In genomic region chr10:49408437-49409306, GRCh38 we compare ENCODE assay signal across 11 cellular contexts. TPM values are rescaled to one million over a fixed set of nuclear protein-coding genes. Genes with fewer than 3 reads are reported as not detected.
DNase-seq lines count a peak whose midpoint lies in the region; ATAC-seq and TF ChIP-seq lines count a peak whose summit lies in the region.
"Had no signal": no experiment of that assay in that cellular context is flagged by ENCODE, and none has a peak within 500 bp of the region (broad histone marks: within the 10 kb centered on the region; RNA-seq: fewer than 3 reads in every experiment).

No MANE protein-coding gene starts in this region.

- peaks cover 0 to 4% (median 0%) of the 10 kb centered on the region in 3 donors for H3K27me3 ChIP-seq in gastrocnemius medialis
- H3K27me3 ChIP-seq: uterus had no signal

- DNase-seq in NCI-H2196 (lab: John Stamatoyannopoulos, UW; ENCODE audit: unreplicated experiment) (peak; percentile 0), NCI-H2196 treated with DMSO at 0.1 percent for 48 hours (lab: John Stamatoyannopoulos, UW; ENCODE audit: unreplicated experiment) (no peak), KBM-7 (peak; percentile 52), astrocyte of the cerebellum (ENCODE audit: low read depth) (no peak), mucosa of descending colon (no peak), gastrocnemius medialis (no peak), NCI-H1930 (lab: John Stamatoyannopoulos, UW) (no peak)
- DNase-seq: C1 segment of cervical spinal cord, kidney glomerular epithelial cell, uterus had no signal

- no peaks in the 10 kb centered on the region for H3K36me3 ChIP-seq in mucosa of descending colon (ENCODE audit: low read depth)
- no peaks in the 10 kb centered on the region for H3K36me3 ChIP-seq in gastrocnemius medialis
- H3K36me3 ChIP-seq: uterus had no signal

- in situ Hi-C loops in KBM-7 (cut with MboI; ENCODE audit: low pct_unique_long_range_greater_than_20kb, low sequenced_read_pairs) (no loop called here), astrocyte of the cerebellum (cut with HindIII; ENCODE audit: low sequenced_read_pairs) (no loop called here), gastrocnemius medialis (cut with MboI; ENCODE audit: low sequenced_read_pairs in 4 of 4) (loop anchor here in 1 of 4 donors (25.0 kb wide), 1 partner anchor 104 kb away; no protein-coding TSS in a partner anchor)

- intact Hi-C loops in mucosa of descending colon (cut with DNase I, micrococcal nuclease): loop anchor here (5.0 to 10.0 kb wide), 2 partner anchors 99 to 106 kb away; no protein-coding TSS in a partner anchor
- intact Hi-C loops in gastrocnemius medialis (cut with DNase I; ENCODE audit: low total_unique reads): no loop called here

- TF ChIP-seq CTCF in astrocyte of the cerebellum (IDR thresholded peaks at IDR 0.05; ENCODE audit: low read depth, low read length, missing control alignments) (peak; percentile 36), mucosa of descending colon (IDR thresholded peaks at IDR 0.05) (no peak), gastrocnemius medialis (IDR thresholded peaks at IDR 0.05 in 4 of 5, conservative IDR thresholded peaks at IDR 0.05 in 1 of 5) (peak in 1 of 5 experiments; percentile 23)

- no peak overlapping the region for H3K27ac ChIP-seq in gastrocnemius medialis
- H3K27ac ChIP-seq: uterus had no signal

- no peaks in the 10 kb centered on the region for H3K4me1 ChIP-seq in mucosa of descending colon (ENCODE audit: low read depth)
- H3K4me1 ChIP-seq in gastrocnemius medialis: no peaks in the 10 kb centered on the region
- H3K4me1 ChIP-seq: uterus had no signal

- peak; percentile 19 for ATAC-seq in mucosa of descending colon
- ATAC-seq in gastrocnemius medialis: no peak
- ATAC-seq in GM19452 (IDR thresholded peaks at IDR 0.05; ENCODE audit: unreplicated experiment): no peak

- no peak for TF ChIP-seq POLR2A in gastrocnemius medialis (IDR thresholded peaks at IDR 0.05)

- H3K9me3 ChIP-seq in mucosa of descending colon (no peaks in the 10 kb centered on the region), gastrocnemius medialis (no peaks in the 10 kb centered on the region)
- H3K9me3 ChIP-seq: uterus had no signal

- no peak overlapping the region for H3K4me3 ChIP-seq in astrocyte of the cerebellum (ENCODE audit: low read depth, low read length)
- H3K4me3 ChIP-seq in mucosa of descending colon: no peak overlapping the region
- no peak overlapping the region for H3K4me3 ChIP-seq in gastrocnemius medialis
- H3K4me3 ChIP-seq: uterus had no signal

RNA-seq across cellular contexts. Expression of gene DRGX, which starts 12.8 kb away (rescaled TPM):
- under 1 TPM; 0.10 to 0.35 (median 0.22) TPM for total RNA-seq in mucosa of descending colon
- total RNA-seq in gastrocnemius medialis: not detected

Comparison
In these comparisons a context has a peak if more than half of its experiments do, and no peak if none do; other contexts are left out.
1. DNase-seq: peak in NCI-H2196 (single experiment) and KBM-7 (single experiment); none in NCI-H2196 treated with DMSO at 0.1 percent for 48 hours (single experiment), astrocyte of the cerebellum (single experiment), mucosa of descending colon (0 of 3), gastrocnemius medialis (0 of 2) and NCI-H1930 (0 of 2).